In genomic region chr5:164277720-164278119, GRCh38 we compare ENCODE assay signal across 14 cellular contexts.
DNase-seq lines count a peak whose midpoint lies in the region; ATAC-seq, FAIRE-seq and TF ChIP-seq lines count a peak whose summit lies in the region.
"Had no signal": no experiment of that assay in that cellular context is flagged by ENCODE, and none has a peak within 500 bp of the region (broad histone marks: within the 10 kb centered on the region; RNA-seq: fewer than 3 reads in every experiment).

No MANE protein-coding gene starts in this region.

- H3K9me1 ChIP-seq in K562 (ENCODE audit: control insufficient read depth, insufficient read depth, low read length), result no peaks in the 10 kb centered on the region

- TF ChIP-seq POLR2A in K562 (conservative IDR thresholded peaks at IDR 0.05), result no peak

- in situ Hi-C loops in K562 (cut with MboI), result no loop called here

- no peaks in the 10 kb centered on the region for H3K79me2 ChIP-seq in K562 (ENCODE audit: control insufficient read depth, insufficient read depth, low read length)

- BruUV-seq in K562 (replicated peaks; lab: Mats Ljungman, UMichigan), result no TSS peak

- no peak overlapping the region for H3K4me2 ChIP-seq in K562 (ENCODE audit: insufficient read depth, low read length)

- H3K27me3 ChIP-seq in K562 (ENCODE audit: control insufficient read depth in 2 of 2, insufficient read depth in 2 of 2, low read length in 2 of 2), result no peaks in the 10 kb centered on the region

- H2AFZ ChIP-seq in K562 (ENCODE audit: low read depth, low read length), result no peak overlapping the region

- no peak overlapping the region for H3K4me3 ChIP-seq in K562

- H4K20me1 ChIP-seq in K562 (replicated peaks; ENCODE audit: control insufficient read depth, insufficient read depth, low read length), result no peaks in the 10 kb centered on the region

- FAIRE-seq in HTR-8/SVneo (lab: Jason Lieb, UNC) (no peak), K562 (lab: Jason Lieb, UNC) (no peak)

- H3K4me1 ChIP-seq in K562 (replicated peaks in 1 of 2; ENCODE audit: control insufficient read depth in 2 of 2, insufficient read depth in 2 of 2, low read length in 2 of 2), result no peaks in the 10 kb centered on the region

- POLR2A ChIA-PET in K562 (lab: Yijun Ruan, JAX), result no interaction called here

- no peaks in the 10 kb centered on the region for H3K36me3 ChIP-seq in K562 (ENCODE audit: control insufficient read depth, insufficient read depth, low read length)

- intact Hi-C loops in K562 (cut with micrococcal nuclease), result no loop called here

- ATAC-seq in GM18498 (IDR thresholded peaks at IDR 0.05; ENCODE audit: unreplicated experiment) (peak; percentile 80), GM21786 (IDR thresholded peaks at IDR 0.05; ENCODE audit: unreplicated experiment) (peak; percentile 78), K562 (no peak), HG02588 (IDR thresholded peaks at IDR 0.05; ENCODE audit: unreplicated experiment) (no peak)
- ATAC-seq: T-helper 17 cell had no signal

- DNase-seq in HTR-8/SVneo (ENCODE audit: insufficient read length, low spot score) (peak; percentile 8), K562 (ENCODE audit: extremely low read depth in 1 of 4, low spot score in 3 of 4) (no peak), NCI-H2081 (lab: John Stamatoyannopoulos, UW) (no peak), NCI-H524 treated with DMSO at 0.1 percent for 48 hours (lab: John Stamatoyannopoulos, UW) (no peak), cerebellar cortex (ENCODE audit: low spot score) (no peak)
- DNase-seq: activated effector memory CD4-positive, alpha-beta T cell treated with Interleukin-2 at 50 U/mL for 16 hours; DMS 273 treated with DMSO at 0.1 percent for 48 hours; NCI-H2029; occipital lobe; T-helper 17 cell had no signal

- TF ChIP-seq EP300 in K562 (IDR thresholded peaks at IDR 0.05; ENCODE audit: low read length), result no peak

- H3K9me3 ChIP-seq in K562 (replicated peaks; ENCODE audit: control insufficient read depth, insufficient read depth, low read depth, low read length), result no peaks in the 10 kb centered on the region

- no peak for TF ChIP-seq CTCF in K562 (IDR thresholded peaks at IDR 0.05 in 2 of 3, conservative IDR thresholded peaks at IDR 0.05 in 1 of 3; ENCODE audit: insufficient read depth in 2 of 3, low read depth in 1 of 3, low read length in 3 of 3)

- no peak overlapping the region for H3K27ac ChIP-seq in K562 (ENCODE audit: extremely low read depth, low read depth, low read length)
- H3K27ac ChIP-seq: epithelial cell of prostate had no signal

- CTCF ChIA-PET in K562 (lab: Yijun Ruan, JAX; ENCODE audit: low intra/inter-chr PET ratio), result interaction anchor here (0.8 kb wide), 1 partner anchor 91 kb away, joined by 3 read pairs; no protein-coding TSS in a partner anchor

- TF ChIP-seq RAD21 in K562 (CRISPR knock-in tag; conservative IDR thresholded peaks at IDR 0.05 in 1 of 2, IDR thresholded peaks at IDR 0.05 in 1 of 2), result no peak

- WGBS in K562 (ENCODE audit: insufficient coverage, low coverage, missing lambda C conversion rate), result 0% methylated on average over 2 of the region's 2 CpGs

- H3K9ac ChIP-seq in K562 (ENCODE audit: insufficient read depth in 1 of 2, low read depth in 2 of 2, low read length in 2 of 2), result no peak overlapping the region

TF ChIP-seq in K562, 482 proteins besides CTCF, POLR2A, EP300 and RAD21 (continues in another document):
- TF ChIP-seq ZNF668 (CRISPR knock-in tag; IDR thresholded peaks at IDR 0.05), result no peak
- TF ChIP-seq ZBTB11 (CRISPR knock-in tag; IDR thresholded peaks at IDR 0.05), result no peak
- no peak for TF ChIP-seq HINFP (tag; conservative IDR thresholded peaks at IDR 0.05; ENCODE audit: low read depth)
- TF ChIP-seq ZNF324 (CRISPR knock-in tag; IDR thresholded peaks at IDR 0.05), result no peak
- no peak for TF ChIP-seq RFX5 (IDR thresholded peaks at IDR 0.05; ENCODE audit: low read depth, low read length)
- peak; percentile 51 for TF ChIP-seq NFE2 (IDR thresholded peaks at IDR 0.05; ENCODE audit: low read depth)
- no peak for TF ChIP-seq PRDM10 (IDR thresholded peaks at IDR 0.05; ENCODE audit: partially characterized antibody)
- peak; percentile 76 for TF ChIP-seq JUND (IDR thresholded peaks at IDR 0.05; ENCODE audit: borderline replicate concordance, low read depth, low read length)
- TF ChIP-seq JUND (tag; IDR thresholded peaks at IDR 0.05; ENCODE audit: borderline replicate concordance, low read depth, low read length), result peak; percentile 62; the same call in 1 of the 3 replicates
- no peak for TF ChIP-seq HDGF (IDR thresholded peaks at IDR 0.05)
- TF ChIP-seq KLF16 (IDR thresholded peaks at IDR 0.05), result no peak
- TF ChIP-seq BCOR (IDR thresholded peaks at IDR 0.05), result no peak
- TF ChIP-seq SRSF7 (optimal IDR thresholded peaks at IDR 0.05; ENCODE audit: low read depth, low read length), result no peak
- TF ChIP-seq TAL1 (IDR thresholded peaks at IDR 0.05), result no peak
- no peak for TF ChIP-seq ZNF764 (CRISPR knock-in tag; IDR thresholded peaks at IDR 0.05; ENCODE audit: low read depth)
- TF ChIP-seq GABPA (tag; conservative IDR thresholded peaks at IDR 0.05; ENCODE audit: low read depth), result no peak
- no peak for TF ChIP-seq CSDE1 (IDR thresholded peaks at IDR 0.05)
- no peak for TF ChIP-seq KLF6 (CRISPR knock-in tag; IDR thresholded peaks at IDR 0.05; ENCODE audit: borderline replicate concordance)
- no peak for TF ChIP-seq MTA2 (IDR thresholded peaks at IDR 0.05; ENCODE audit: low read depth)
- no peak for TF ChIP-seq RBFOX2 (IDR thresholded peaks at IDR 0.05; ENCODE audit: low read depth, low read length)

Comparison
In these comparisons a context has a peak if more than half of its experiments do, and no peak if none do; other contexts are left out.
1. ATAC-seq: peak in GM18498 (single experiment) and GM21786 (single experiment); none in K562 (single experiment) and HG02588 (single experiment).